ENCODE assay signal across 1 cellular context in the genomic region with DNA sequence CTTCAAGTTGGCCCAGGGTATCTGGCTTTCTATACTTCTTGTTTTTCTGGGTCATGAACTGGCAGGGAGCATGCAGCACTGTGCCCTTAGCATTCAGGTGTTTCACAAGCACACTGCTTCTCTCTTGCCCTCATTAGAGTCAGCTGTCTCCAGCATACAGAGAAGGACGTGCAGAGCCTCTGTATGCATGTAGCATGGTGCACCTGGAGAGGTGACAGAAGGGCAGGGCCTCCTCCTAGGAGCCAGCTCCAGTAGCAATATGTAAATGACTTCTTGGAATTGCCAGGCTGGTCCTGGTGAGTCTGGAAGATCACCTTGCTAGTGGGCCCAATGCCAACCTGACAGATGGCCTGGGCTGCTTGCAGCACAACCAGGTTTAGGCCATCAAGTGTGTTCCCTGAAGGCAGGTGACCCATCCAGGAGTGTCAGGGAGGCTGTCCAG.
TF ChIP-seq lines count a peak whose summit lies in the region.

No MANE protein-coding gene starts in this region.

TF ChIP-seq in GM23338, 12 proteins besides CTCF, POLR2A, EP300 and RAD21 (continued from another document):
- TF ChIP-seq, protein P1, sequence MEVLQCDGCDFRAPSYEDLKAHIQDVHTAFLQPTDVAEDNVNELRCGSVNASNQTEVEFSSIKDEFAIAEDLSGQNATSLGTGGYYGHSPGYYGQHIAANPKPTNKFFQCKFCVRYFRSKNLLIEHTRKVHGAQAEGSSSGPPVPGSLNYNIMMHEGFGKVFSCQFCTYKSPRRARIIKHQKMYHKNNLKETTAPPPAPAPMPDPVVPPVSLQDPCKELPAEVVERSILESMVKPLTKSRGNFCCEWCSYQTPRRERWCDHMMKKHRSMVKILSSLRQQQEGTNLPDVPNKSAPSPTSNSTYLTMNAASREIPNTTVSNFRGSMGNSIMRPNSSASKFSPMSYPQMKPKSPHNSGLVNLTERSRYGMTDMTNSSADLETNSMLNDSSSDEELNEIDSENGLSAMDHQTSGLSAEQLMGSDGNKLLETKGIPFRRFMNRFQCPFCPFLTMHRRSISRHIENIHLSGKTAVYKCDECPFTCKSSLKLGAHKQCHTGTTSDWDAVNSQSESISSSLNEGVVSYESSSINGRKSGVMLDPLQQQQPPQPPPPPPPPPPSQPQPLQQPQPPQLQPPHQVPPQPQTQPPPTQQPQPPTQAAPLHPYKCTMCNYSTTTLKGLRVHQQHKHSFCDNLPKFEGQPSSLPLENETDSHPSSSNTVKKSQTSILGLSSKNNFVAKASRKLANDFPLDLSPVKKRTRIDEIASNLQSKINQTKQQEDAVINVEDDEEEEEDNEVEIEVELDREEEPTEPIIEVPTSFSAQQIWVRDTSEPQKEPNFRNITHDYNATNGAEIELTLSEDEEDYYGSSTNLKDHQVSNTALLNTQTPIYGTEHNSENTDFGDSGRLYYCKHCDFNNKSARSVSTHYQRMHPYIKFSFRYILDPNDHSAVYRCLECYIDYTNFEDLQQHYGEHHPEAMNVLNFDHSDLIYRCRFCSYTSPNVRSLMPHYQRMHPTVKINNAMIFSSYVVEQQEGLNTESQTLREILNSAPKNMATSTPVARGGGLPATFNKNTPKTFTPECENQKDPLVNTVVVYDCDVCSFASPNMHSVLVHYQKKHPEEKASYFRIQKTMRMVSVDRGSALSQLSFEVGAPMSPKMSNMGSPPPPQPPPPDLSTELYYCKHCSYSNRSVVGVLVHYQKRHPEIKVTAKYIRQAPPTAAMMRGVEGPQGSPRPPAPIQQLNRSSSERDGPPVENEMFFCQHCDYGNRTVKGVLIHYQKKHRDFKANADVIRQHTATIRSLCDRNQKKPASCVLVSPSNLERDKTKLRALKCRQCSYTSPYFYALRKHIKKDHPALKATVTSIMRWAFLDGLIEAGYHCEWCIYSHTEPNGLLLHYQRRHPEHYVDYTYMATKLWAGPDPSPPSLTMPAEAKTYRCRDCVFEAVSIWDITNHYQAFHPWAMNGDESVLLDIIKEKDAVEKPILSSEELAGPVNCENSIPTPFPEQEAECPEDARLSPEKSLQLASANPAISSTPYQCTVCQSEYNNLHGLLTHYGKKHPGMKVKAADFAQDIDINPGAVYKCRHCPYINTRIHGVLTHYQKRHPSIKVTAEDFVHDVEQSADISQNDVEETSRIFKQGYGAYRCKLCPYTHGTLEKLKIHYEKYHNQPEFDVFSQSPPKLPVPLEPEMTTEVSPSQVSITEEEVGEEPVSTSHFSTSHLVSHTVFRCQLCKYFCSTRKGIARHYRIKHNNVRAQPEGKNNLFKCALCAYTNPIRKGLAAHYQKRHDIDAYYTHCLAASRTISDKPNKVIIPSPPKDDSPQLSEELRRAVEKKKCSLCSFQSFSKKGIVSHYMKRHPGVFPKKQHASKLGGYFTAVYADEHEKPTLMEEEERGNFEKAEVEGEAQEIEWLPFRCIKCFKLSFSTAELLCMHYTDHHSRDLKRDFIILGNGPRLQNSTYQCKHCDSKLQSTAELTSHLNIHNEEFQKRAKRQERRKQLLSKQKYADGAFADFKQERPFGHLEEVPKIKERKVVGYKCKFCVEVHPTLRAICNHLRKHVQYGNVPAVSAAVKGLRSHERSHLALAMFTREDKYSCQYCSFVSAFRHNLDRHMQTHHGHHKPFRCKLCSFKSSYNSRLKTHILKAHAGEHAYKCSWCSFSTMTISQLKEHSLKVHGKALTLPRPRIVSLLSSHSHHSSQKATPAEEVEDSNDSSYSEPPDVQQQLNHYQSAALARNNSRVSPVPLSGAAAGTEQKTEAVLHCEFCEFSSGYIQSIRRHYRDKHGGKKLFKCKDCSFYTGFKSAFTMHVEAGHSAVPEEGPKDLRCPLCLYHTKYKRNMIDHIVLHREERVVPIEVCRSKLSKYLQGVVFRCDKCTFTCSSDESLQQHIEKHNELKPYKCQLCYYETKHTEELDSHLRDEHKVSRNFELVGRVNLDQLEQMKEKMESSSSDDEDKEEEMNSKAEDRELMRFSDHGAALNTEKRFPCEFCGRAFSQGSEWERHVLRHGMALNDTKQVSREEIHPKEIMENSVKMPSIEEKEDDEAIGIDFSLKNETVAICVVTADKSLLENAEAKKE (CRISPR knock-in tag; IDR thresholded peaks at IDR 0.05) = no peak
- TF ChIP-seq JUNB (IDR thresholded peaks at IDR 0.05; ENCODE audit: unreplicated experiment) (no peak), NANOG (IDR thresholded peaks at IDR 0.05; ENCODE audit: borderline replicate concordance) (no peak), ZNF331 (CRISPR knock-in tag; IDR thresholded peaks at IDR 0.05; ENCODE audit: low read depth) (no peak)
- TF ChIP-seq, protein P2, sequence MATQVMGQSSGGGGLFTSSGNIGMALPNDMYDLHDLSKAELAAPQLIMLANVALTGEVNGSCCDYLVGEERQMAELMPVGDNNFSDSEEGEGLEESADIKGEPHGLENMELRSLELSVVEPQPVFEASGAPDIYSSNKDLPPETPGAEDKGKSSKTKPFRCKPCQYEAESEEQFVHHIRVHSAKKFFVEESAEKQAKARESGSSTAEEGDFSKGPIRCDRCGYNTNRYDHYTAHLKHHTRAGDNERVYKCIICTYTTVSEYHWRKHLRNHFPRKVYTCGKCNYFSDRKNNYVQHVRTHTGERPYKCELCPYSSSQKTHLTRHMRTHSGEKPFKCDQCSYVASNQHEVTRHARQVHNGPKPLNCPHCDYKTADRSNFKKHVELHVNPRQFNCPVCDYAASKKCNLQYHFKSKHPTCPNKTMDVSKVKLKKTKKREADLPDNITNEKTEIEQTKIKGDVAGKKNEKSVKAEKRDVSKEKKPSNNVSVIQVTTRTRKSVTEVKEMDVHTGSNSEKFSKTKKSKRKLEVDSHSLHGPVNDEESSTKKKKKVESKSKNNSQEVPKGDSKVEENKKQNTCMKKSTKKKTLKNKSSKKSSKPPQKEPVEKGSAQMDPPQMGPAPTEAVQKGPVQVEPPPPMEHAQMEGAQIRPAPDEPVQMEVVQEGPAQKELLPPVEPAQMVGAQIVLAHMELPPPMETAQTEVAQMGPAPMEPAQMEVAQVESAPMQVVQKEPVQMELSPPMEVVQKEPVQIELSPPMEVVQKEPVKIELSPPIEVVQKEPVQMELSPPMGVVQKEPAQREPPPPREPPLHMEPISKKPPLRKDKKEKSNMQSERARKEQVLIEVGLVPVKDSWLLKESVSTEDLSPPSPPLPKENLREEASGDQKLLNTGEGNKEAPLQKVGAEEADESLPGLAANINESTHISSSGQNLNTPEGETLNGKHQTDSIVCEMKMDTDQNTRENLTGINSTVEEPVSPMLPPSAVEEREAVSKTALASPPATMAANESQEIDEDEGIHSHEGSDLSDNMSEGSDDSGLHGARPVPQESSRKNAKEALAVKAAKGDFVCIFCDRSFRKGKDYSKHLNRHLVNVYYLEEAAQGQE (IDR thresholded peaks at IDR 0.05; ENCODE audit: unreplicated experiment) = no peak
